ENCODE assay signal across 15 cellular contexts in the genomic region with DNA sequence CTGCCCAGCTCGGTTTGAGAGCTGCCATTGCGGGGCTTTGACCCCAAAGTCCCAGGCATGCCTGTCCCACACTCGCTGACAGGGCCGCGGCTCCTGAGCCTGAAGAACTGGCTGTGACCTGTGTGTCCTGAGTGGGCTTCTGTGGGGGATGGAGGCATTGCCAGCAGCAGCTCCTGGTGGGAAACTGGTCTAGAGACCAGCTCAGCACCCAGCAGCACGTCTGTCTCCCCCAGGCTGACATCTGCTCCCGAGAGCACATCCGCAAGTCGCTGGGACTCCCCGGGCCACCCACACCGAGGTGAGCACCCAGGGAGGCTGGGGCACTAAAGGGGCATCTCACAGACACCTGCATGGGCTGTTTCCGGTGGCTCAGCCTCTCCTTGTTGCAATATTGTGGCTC. TPM values are rescaled to one million over a fixed set of nuclear protein-coding genes. Genes with fewer than 3 reads are reported as not detected.
DNase-seq lines count a peak whose midpoint lies in the region; ATAC-seq and TF ChIP-seq lines count a peak whose summit lies in the region.
"Had no signal": no experiment of that assay in that cellular context is flagged by ENCODE, and none has a peak within 500 bp of the region (broad histone marks: within the 10 kb centered on the region; RNA-seq: fewer than 3 reads in every experiment).

No MANE protein-coding gene starts in this region.

- no peak overlapping the region for H3K4me2 ChIP-seq in osteoblast (ENCODE audit: insufficient read depth, low read length)
- H3K4me2 ChIP-seq: BLaER1 treated with 17β-estradiol and CSF1 and Interleukin-3, amounts not matched to agents 10 nM and 100 nM had no signal

- TF ChIP-seq CTCF in RWPE2 (IDR thresholded peaks at IDR 0.05; ENCODE audit: poor library complexity, severe bottlenecking) (no peak), osteoblast (IDR thresholded peaks at IDR 0.05; ENCODE audit: extremely low read depth, low read depth, low read length) (no peak), esophagus muscularis mucosa (IDR thresholded peaks at IDR 0.05) (no peak)

- no peak overlapping the region for H2AFZ ChIP-seq in osteoblast (ENCODE audit: low read length)

- H3K27me3 ChIP-seq in RWPE2 (ENCODE audit: insufficient read depth, poor library complexity, severe bottlenecking) (no peaks in the 10 kb centered on the region), osteoblast (ENCODE audit: insufficient read depth, low read length) (no peaks in the 10 kb centered on the region), esophagus muscularis mucosa (no peaks in the 10 kb centered on the region)

- H3K36me3 ChIP-seq in RWPE2 (ENCODE audit: low read depth): no peaks in the 10 kb centered on the region
- H3K36me3 ChIP-seq in osteoblast (ENCODE audit: insufficient read depth, low read length): no peaks in the 10 kb centered on the region
- H3K36me3 ChIP-seq in esophagus muscularis mucosa: peaks cover 3 to 41% (median 23%) of the 10 kb centered on the region in 4 donors
- H3K36me3 ChIP-seq: BLaER1 treated with 17β-estradiol and CSF1 and Interleukin-3, amounts not matched to agents 10 nM and 100 nM; HAP-1 had no signal

- intact Hi-C loops in left ventricle myocardium superior (cut with micrococcal nuclease): loop anchor here (5.0 kb wide), 1 partner anchor 549 kb away; no protein-coding TSS in a partner anchor
- intact Hi-C loops in Right ventricle myocardium inferior (cut with DNase I): loop anchor here (10.0 kb wide), 2 partner anchors 436 to 676 kb away; no protein-coding TSS in a partner anchor
- intact Hi-C loops in esophagus muscularis mucosa (cut with DNase I): loop anchor here (5.0 to 10.0 kb wide), 2 partner anchors 436 to 554 kb away; no protein-coding TSS in a partner anchor

- H3K27me3 Mint-ChIP-seq in activated CD4-positive, alpha-beta T cell treated with anti-CD3 and anti-CD28 coated beads, Interleukin-2, amount 10 ng/mL, durations not matched to agents 7 days and 5 days: no peaks in the 10 kb centered on the region
- H3K27me3 Mint-ChIP-seq: CD4-positive, alpha-beta T cell had no signal

- POLR2A ChIA-PET in activated CD4-positive, alpha-beta T cell treated with anti-CD3 and anti-CD28 coated beads, Interleukin-2, amount 10 ng/mL, durations not matched to agents 7 days and 5 days (lab: Charles Lee): no interaction called here

- H4K20me1 ChIP-seq in osteoblast (ENCODE audit: insufficient read depth, low read length): peaks cover 10% of the 10 kb centered on the region

- H3K4me3 ChIP-seq in RWPE2 (ENCODE audit: severe bottlenecking) (no peak overlapping the region), osteoblast (ENCODE audit: insufficient read depth, low read length) (no peak overlapping the region), esophagus muscularis mucosa (no peak overlapping the region)
- H3K4me3 ChIP-seq: BLaER1 treated with 17β-estradiol and CSF1 and Interleukin-3, amounts not matched to agents 10 nM and 100 nM; GM12878; HAP-1 had no signal

- no peak overlapping the region for H3K27ac Mint-ChIP-seq in activated CD4-positive, alpha-beta T cell treated with anti-CD3 and anti-CD28 coated beads, Interleukin-2, amount 10 ng/mL, durations not matched to agents 7 days and 5 days
- H3K27ac Mint-ChIP-seq: CD4-positive, alpha-beta T cell had no signal

- H3K79me2 ChIP-seq in osteoblast (ENCODE audit: insufficient read depth, low read length): no peaks in the 10 kb centered on the region

- H3K27ac ChIP-seq in RWPE2 (ENCODE audit: poor library complexity, severe bottlenecking) (no peak overlapping the region), osteoblast (ENCODE audit: low read depth, low read length) (no peak overlapping the region), esophagus muscularis mucosa (replicated peaks in 1 of 4) (no peak overlapping the region)
- H3K27ac ChIP-seq: BLaER1 treated with 17β-estradiol and CSF1 and Interleukin-3, amounts not matched to agents 10 nM and 100 nM had no signal

- DNase-seq in left ventricle myocardium superior (peak; percentile 23), Right ventricle myocardium inferior (ENCODE audit: missing footprints) (no peak), RWPE2 (ENCODE audit: low spot score) (peak; percentile 59), osteoblast (ENCODE audit: insufficient read length, low spot score, missing footprints) (peak; percentile 68), esophagus muscularis mucosa (ENCODE audit: extremely low spot score) (no peak)
- no peak for DNase-seq in activated CD4-positive, alpha-beta T cell treated with anti-CD3 and anti-CD28 coated beads, Interleukin-2, amount 10 ng/mL, durations not matched to agents 7 days and 5 days
- DNase-seq: ACHN; Calu3; CD4-positive, alpha-beta T cell; DMS 273 treated with DMSO at 0.1 percent for 48 hours; GOT3 had no signal

- no peak overlapping the region for H3K4me3 Mint-ChIP-seq in activated CD4-positive, alpha-beta T cell treated with anti-CD3 and anti-CD28 coated beads, Interleukin-2, amount 10 ng/mL, durations not matched to agents 7 days and 5 days
- H3K4me3 Mint-ChIP-seq: CD4-positive, alpha-beta T cell had no signal

- CTCF ChIA-PET in activated CD4-positive, alpha-beta T cell treated with anti-CD3 and anti-CD28 coated beads, Interleukin-2, amount 10 ng/mL, durations not matched to agents 7 days and 5 days (lab: Charles Lee): interaction anchor here (0.5 to 2.6 kb wide), 8 partner anchors 8 to 560 kb away, joined by 3 to 14 read pairs (median 6); no protein-coding TSS in a partner anchor

- WGBS in esophagus muscularis mucosa: 91% methylated on average over 6 of the region's 12 CpGs

- no peaks in the 10 kb centered on the region for H3K36me3 Mint-ChIP-seq in activated CD4-positive, alpha-beta T cell treated with anti-CD3 and anti-CD28 coated beads, Interleukin-2, amount 10 ng/mL, durations not matched to agents 7 days and 5 days (ENCODE audit: low read depth)

- no peak for TF ChIP-seq EP300 in esophagus muscularis mucosa (IDR thresholded peaks at IDR 0.05)

- no peak for TF ChIP-seq POLR2A in esophagus muscularis mucosa (IDR thresholded peaks at IDR 0.05; ENCODE audit: low read depth)

- H3K9me3 ChIP-seq in RWPE2 (ENCODE audit: severe bottlenecking): no peaks in the 10 kb centered on the region
- H3K9me3 ChIP-seq in osteoblast (ENCODE audit: low read depth, low read length): no peaks in the 10 kb centered on the region
- H3K9me3 ChIP-seq in esophagus muscularis mucosa: no peaks in the 10 kb centered on the region
- H3K9me3 ChIP-seq: BLaER1 treated with 17β-estradiol and CSF1 and Interleukin-3, amounts not matched to agents 10 nM and 100 nM; HAP-1 had no signal

- H3K4me1 ChIP-seq in RWPE2 (ENCODE audit: insufficient read depth, poor library complexity, severe bottlenecking): no peaks in the 10 kb centered on the region
- no peaks in the 10 kb centered on the region for H3K4me1 ChIP-seq in osteoblast (ENCODE audit: insufficient read depth, low read length)
- H3K4me1 ChIP-seq in esophagus muscularis mucosa: peaks cover 3 to 14% (median 9%) of the 10 kb centered on the region in 4 donors
- H3K4me1 ChIP-seq: HAP-1 had no signal

- peaks cover 17% of the 10 kb centered on the region for H3K4me1 Mint-ChIP-seq in activated CD4-positive, alpha-beta T cell treated with anti-CD3 and anti-CD28 coated beads, Interleukin-2, amount 10 ng/mL, durations not matched to agents 7 days and 5 days

- H3K9me3 Mint-ChIP-seq in activated CD4-positive, alpha-beta T cell treated with anti-CD3 and anti-CD28 coated beads, Interleukin-2, amount 10 ng/mL, durations not matched to agents 7 days and 5 days: no peaks in the 10 kb centered on the region
- H3K9me3 Mint-ChIP-seq: CD4-positive, alpha-beta T cell had no signal

- ATAC-seq in left ventricle myocardium superior (no peak), Right ventricle myocardium inferior (no peak), RWPE2 (ENCODE audit: low read depth) (no peak), HG02981 (IDR thresholded peaks at IDR 0.05; ENCODE audit: unreplicated experiment) (no peak)
- ATAC-seq: GM12878 had no signal

RNA-seq across cellular contexts. Expression of a gene that starts 13.4 kb away (rescaled TPM):
- total RNA-seq in left ventricle myocardium superior (9.1 TPM), Right ventricle myocardium inferior (10.7 TPM), osteoblast (19.5 and 25.9 TPM in 2 replicates), esophagus muscularis mucosa (10 to 100 TPM in 3 of 4 donors, 1 to 10 TPM in 1; 9.1 to 14.7 (median 13.0) TPM)
- 10 to 100 TPM; 16.6 to 17.1 TPM for total RNA-seq in activated CD4-positive, alpha-beta T cell treated with anti-CD3 and anti-CD28 coated beads, Interleukin-2, amount 10 ng/mL, durations not matched to agents 7 days and 5 days

RNA-seq across cellular contexts. Expression of a gene that starts 48.0 kb away (rescaled TPM):
- total RNA-seq in left ventricle myocardium superior (not detected), Right ventricle myocardium inferior (not detected), osteoblast (under 0.01 and 0.29 TPM in 2 replicates), esophagus muscularis mucosa (1 to 10 TPM in 3 of 4 donors, under 1 TPM in 1; 0.42 to 5.5 (median 4.1) TPM)
- total RNA-seq in activated CD4-positive, alpha-beta T cell treated with anti-CD3 and anti-CD28 coated beads, Interleukin-2, amount 10 ng/mL, durations not matched to agents 7 days and 5 days: 10 to 100 TPM; 85.8 to 86.1 TPM
- total RNA-seq: GM12878 had no signal

Comparison
In these comparisons a context has a peak if more than half of its experiments do, and no peak if none do; other contexts are left out.
1. DNase-seq: peak in left ventricle myocardium superior (single experiment), RWPE2 (single experiment) and osteoblast (single experiment); none in Right ventricle myocardium inferior (single experiment), activated CD4-positive, alpha-beta T cell treated with anti-CD3 and anti-CD28 coated beads, Interleukin-2, amount 10 ng/mL, durations not matched to agents 7 days and 5 days (single experiment) and esophagus muscularis mucosa (single experiment).
2. RNA of a gene that starts 48.0 kb away (total RNA-seq): 85.8 to 86.1 TPM in activated CD4-positive, alpha-beta T cell treated with anti-CD3 and anti-CD28 coated beads, Interleukin-2, amount 10 ng/mL, durations not matched to agents 7 days and 5 days; 0.42 to 5.5 TPM in esophagus muscularis mucosa, not detected in Right ventricle myocardium inferior (single experiment), not detected in left ventricle myocardium superior (single experiment) and under 0.01 to 0.29 TPM in osteoblast; every median in the first group is over 10 times any median in the second.